ENCODE assay signal across 23 cellular contexts in the genomic region with DNA sequence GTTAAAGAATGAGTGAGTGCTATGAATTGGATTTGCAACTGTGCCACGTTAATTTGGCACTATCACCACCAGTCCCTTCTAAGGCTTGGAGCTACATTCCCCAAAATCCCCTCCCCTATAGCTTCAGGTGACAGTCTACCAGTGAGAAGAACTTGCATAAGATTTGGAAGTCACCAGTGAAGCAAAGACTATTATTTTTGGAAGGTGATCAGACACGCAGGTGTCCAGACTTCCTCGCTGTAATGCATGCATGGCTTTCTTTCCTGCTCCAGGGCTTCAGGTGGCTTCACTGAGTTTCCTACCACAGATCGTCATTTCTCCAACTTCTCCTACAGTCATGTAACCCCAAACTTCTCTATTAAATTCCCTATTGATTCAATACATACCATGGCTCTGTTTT.
"Had no signal": no experiment of that assay in that cellular context is flagged by ENCODE, and none has a peak within 500 bp of the region (broad histone marks: within the 10 kb centered on the region; RNA-seq: fewer than 3 reads in every experiment).

No MANE protein-coding gene starts in this region.

- FAIRE-seq: frontal cortex had no signal

- H3K36me3 ChIP-seq: neutrophil, prostate gland, right atrium auricular region, spleen, transverse colon, upper lobe of right lung, uterus had no signal

- DNase-seq: cortex of kidney; effector memory CD8-positive, alpha-beta T cell; hypothalamus; immature natural killer cell; islet precursor cell; kidney glomerular epithelial cell; left colon; left ventricle myocardium superior; natural killer cell; spleen; stimulated activated CD4-positive, alpha-beta T cell treated with anti-CD3 and anti-CD28 coated beads, Interleukin-4, amount 100 ng/mL, for 4 hours; stimulated activated naive CD8-positive, alpha-beta T cell treated with anti-CD3 and anti-CD28 coated beads, Interleukin-15, Interleukin-2, amounts not matched to agents 100 U/mL and 50 U/mL, for 24 hours; transverse colon; upper lobe of right lung; uterus had no signal

- H3K4me3 ChIP-seq: lung, prostate gland, right atrium auricular region, skin epidermis, spleen, transverse colon, upper lobe of right lung, uterus had no signal

- H3K27me3 ChIP-seq: neutrophil, right atrium auricular region, spleen, transverse colon, upper lobe of right lung, uterus had no signal

- H3K27ac ChIP-seq: neutrophil, parathyroid adenoma, prostate gland, right atrium auricular region, skin epidermis, spleen, transverse colon, upper lobe of right lung, uterus had no signal

- ATAC-seq: effector memory CD8-positive, alpha-beta T cell; left ventricle myocardium superior; natural killer cell; stimulated activated memory B cell treated with anti-CD40 and anti-IgM and Interleukin-4, amounts not matched to agents 10 μg/mL and 1 μg/mL and 100 μg/mL, for 72 hours; stimulated activated naive CD8-positive, alpha-beta T cell treated with anti-CD3 and anti-CD28 coated beads, Interleukin-15, Interleukin-2, amounts not matched to agents 100 U/mL and 50 U/mL, for 24 hours; upper lobe of right lung had no signal

- H3K4me1 ChIP-seq: parathyroid adenoma, prostate gland, right atrium auricular region, spleen, transverse colon, upper lobe of right lung, uterus had no signal

- H3K9me3 ChIP-seq: neutrophil, prostate gland, right atrium auricular region, upper lobe of right lung, uterus had no signal
